Comparison of ENCODE assay signal across 21 cellular contexts in genomic region chr6:32167154-32167760, GRCh38. TPM values are rescaled to one million over a fixed set of nuclear protein-coding genes. Genes with fewer than 3 reads are reported as not detected.
DNase-seq lines count a peak whose midpoint lies in the region; ATAC-seq, FAIRE-seq and TF ChIP-seq lines count a peak whose summit lies in the region.
"Had no signal": no experiment of that assay in that cellular context is flagged by ENCODE, and none has a peak within 500 bp of the region (broad histone marks: within the 10 kb centered on the region; RNA-seq: fewer than 3 reads in every experiment).

No MANE protein-coding gene starts in this region.

- no peak overlapping the region for H3K4me3 Mint-ChIP-seq in stimulated activated effector memory CD8-positive, alpha-beta T cell treated with anti-CD3 and anti-CD28 coated beads, Interleukin-12 subunit alpha, Interleukin-12 subunit beta, amount 100 ng/mL, for 72 hours
- H3K4me3 Mint-ChIP-seq in activated CD4-positive, alpha-beta memory T cell treated with anti-CD3 and anti-CD28 coated beads for 36 hours: no peak overlapping the region
- H3K4me3 Mint-ChIP-seq: activated B cell treated with CpG ODN at 0.5 μM for 24 hours; activated naive CD8-positive, alpha-beta T cell treated with anti-CD3 and anti-CD28 coated beads, Interleukin-2, amount 10 ng/mL, durations not matched to agents 7 days and 5 days; CD4-positive, alpha-beta T cell; central memory CD8-positive, alpha-beta T cell; memory B cell had no signal

- in situ Hi-C loops in KBM-7 (cut with MboI; ENCODE audit: low pct_unique_long_range_greater_than_20kb, low sequenced_read_pairs): no loop called here

- H3K27ac ChIP-seq in kidney (ENCODE audit: low read depth in 2 of 2, low read length in 2 of 2): no peak overlapping the region
- H3K27ac ChIP-seq: PC-9 had no signal

- peaks cover 34% of the 10 kb centered on the region for H3K4me1 Mint-ChIP-seq in stimulated activated effector memory CD8-positive, alpha-beta T cell treated with anti-CD3 and anti-CD28 coated beads, Interleukin-12 subunit alpha, Interleukin-12 subunit beta, amount 100 ng/mL, for 72 hours
- no peaks in the 10 kb centered on the region for H3K4me1 Mint-ChIP-seq in activated CD4-positive, alpha-beta memory T cell treated with anti-CD3 and anti-CD28 coated beads for 36 hours (ENCODE audit: low read depth)
- H3K4me1 Mint-ChIP-seq: activated naive CD8-positive, alpha-beta T cell treated with anti-CD3 and anti-CD28 coated beads, Interleukin-2, amount 10 ng/mL, durations not matched to agents 7 days and 5 days had no signal

- peaks cover 12 to 19% of the 10 kb centered on the region in 2 donors for H3K36me3 ChIP-seq in kidney (ENCODE audit: control insufficient read depth in 1 of 2, insufficient read depth in 2 of 2, low read length in 2 of 2)

- H3K27ac Mint-ChIP-seq in stimulated activated effector memory CD8-positive, alpha-beta T cell treated with anti-CD3 and anti-CD28 coated beads, Interleukin-12 subunit alpha, Interleukin-12 subunit beta, amount 100 ng/mL, for 72 hours: peak overlapping the region; percentile 78
- no peak overlapping the region for H3K27ac Mint-ChIP-seq in activated CD4-positive, alpha-beta memory T cell treated with anti-CD3 and anti-CD28 coated beads for 36 hours
- H3K27ac Mint-ChIP-seq: activated B cell treated with CpG ODN at 0.5 μM for 24 hours; activated naive CD8-positive, alpha-beta T cell treated with anti-CD3 and anti-CD28 coated beads, Interleukin-2, amount 10 ng/mL, durations not matched to agents 7 days and 5 days; CD4-positive, alpha-beta T cell; memory B cell had no signal

- intact Hi-C loops in kidney (cut with DNase I): no loop called here
- intact Hi-C loops in activated CD4-positive, alpha-beta memory T cell treated with anti-CD3 and anti-CD28 coated beads for 36 hours (cut with micrococcal nuclease): no loop called here

- H3K27me3 Mint-ChIP-seq in activated CD4-positive, alpha-beta memory T cell treated with anti-CD3 and anti-CD28 coated beads for 36 hours: no peaks in the 10 kb centered on the region
- H3K27me3 Mint-ChIP-seq: activated B cell treated with CpG ODN at 0.5 μM for 24 hours; activated naive CD8-positive, alpha-beta T cell treated with anti-CD3 and anti-CD28 coated beads, Interleukin-2, amount 10 ng/mL, durations not matched to agents 7 days and 5 days; CD4-positive, alpha-beta T cell; central memory CD8-positive, alpha-beta T cell; memory B cell had no signal

- H3K9me3 ChIP-seq in kidney (ENCODE audit: control insufficient read depth in 1 of 2, low read length in 2 of 2): no peaks in the 10 kb centered on the region

- no peak for TF ChIP-seq CTCF in kidney (IDR thresholded peaks at IDR 0.05; ENCODE audit: borderline replicate concordance, extremely low read depth, insufficient read depth)

- peaks cover 61% of the 10 kb centered on the region for H3K36me3 Mint-ChIP-seq in stimulated activated effector memory CD8-positive, alpha-beta T cell treated with anti-CD3 and anti-CD28 coated beads, Interleukin-12 subunit alpha, Interleukin-12 subunit beta, amount 100 ng/mL, for 72 hours
- peaks cover 23% of the 10 kb centered on the region for H3K36me3 Mint-ChIP-seq in activated CD4-positive, alpha-beta memory T cell treated with anti-CD3 and anti-CD28 coated beads for 36 hours

- FAIRE-seq in kidney (lab: Jason Lieb, UNC): no peak

- no peak overlapping the region for H3K4me3 ChIP-seq in kidney (ENCODE audit: low read length in 2 of 2)
- H3K4me3 ChIP-seq: PC-9, skin epidermis had no signal

- no peak for ATAC-seq in stimulated activated effector memory CD8-positive, alpha-beta T cell treated with anti-CD3 and anti-CD28 coated beads, Interleukin-12 subunit alpha, Interleukin-12 subunit beta, amount 100 ng/mL, for 72 hours
- ATAC-seq in GM18517 (IDR thresholded peaks at IDR 0.05; ENCODE audit: unreplicated experiment): no peak

- no peaks in the 10 kb centered on the region for H3K9me3 Mint-ChIP-seq in stimulated activated effector memory CD8-positive, alpha-beta T cell treated with anti-CD3 and anti-CD28 coated beads, Interleukin-12 subunit alpha, Interleukin-12 subunit beta, amount 100 ng/mL, for 72 hours
- no peaks in the 10 kb centered on the region for H3K9me3 Mint-ChIP-seq in activated CD4-positive, alpha-beta memory T cell treated with anti-CD3 and anti-CD28 coated beads for 36 hours
- H3K9me3 Mint-ChIP-seq: activated B cell treated with CpG ODN at 0.5 μM for 24 hours; activated naive CD8-positive, alpha-beta T cell treated with anti-CD3 and anti-CD28 coated beads, Interleukin-2, amount 10 ng/mL, durations not matched to agents 7 days and 5 days; CD4-positive, alpha-beta T cell; central memory CD8-positive, alpha-beta T cell; memory B cell had no signal

- no peaks in the 10 kb centered on the region for H3K4me1 ChIP-seq in kidney (ENCODE audit: control insufficient read depth in 1 of 2, insufficient read depth in 1 of 2, low read depth in 1 of 2, low read length in 2 of 2)

- DNase-seq in NCI-H1417 (lab: John Stamatoyannopoulos, UW) (peak; percentile 4 to 58 (median 24)), NCI-H1417 treated with DMSO at 0.1 percent for 48 hours (lab: John Stamatoyannopoulos, UW) (no peak), NCI-H69 (lab: John Stamatoyannopoulos, UW) (peak; percentile 14), kidney (peak; percentile 70), KBM-7 (no peak)
- DNase-seq in stimulated activated effector memory CD8-positive, alpha-beta T cell treated with anti-CD3 and anti-CD28 coated beads, Interleukin-12 subunit alpha, Interleukin-12 subunit beta, amount 100 ng/mL, for 72 hours (ENCODE audit: low spot score in 2 of 2): no peak
- DNase-seq in activated CD4-positive, alpha-beta memory T cell treated with anti-CD3 and anti-CD28 coated beads for 36 hours: no peak
- DNase-seq: 8988T; activated B cell treated with CpG ODN at 0.5 μM for 24 hours; activated CD8-positive, alpha-beta memory T cell treated with anti-CD3 and anti-CD28 coated beads, Interleukin-2, amount 50 U/mL, for 4 hours; activated naive CD8-positive, alpha-beta T cell treated with anti-CD3 and anti-CD28 coated beads, Interleukin-2, amount 10 ng/mL, durations not matched to agents 7 days and 5 days; foreskin melanocyte; NCI-H2029 treated with DMSO at 0.1 percent for 48 hours; NCI-H526 treated with DMSO at 0.1 percent for 48 hours; occipital lobe; PC-9 had no signal

- CTCF ChIA-PET in activated CD4-positive, alpha-beta memory T cell treated with anti-CD3 and anti-CD28 coated beads for 36 hours (lab: Charles Lee): no interaction called here

- H3K9ac ChIP-seq in kidney (ENCODE audit: low read length in 2 of 2): no peak overlapping the region

- POLR2A ChIA-PET in activated CD4-positive, alpha-beta memory T cell treated with anti-CD3 and anti-CD28 coated beads for 36 hours (lab: Charles Lee): no interaction called here

RNA-seq across cellular contexts. Expression of gene EGFL8, which starts 2.9 kb away (rescaled TPM):
- 18.3 TPM for total RNA-seq in kidney
- 15.0 TPM for polyA plus RNA-seq in kidney (ENCODE audit: insufficient read depth, low read depth, low replicate concordance)
- total RNA-seq in activated CD4-positive, alpha-beta memory T cell treated with anti-CD3 and anti-CD28 coated beads for 36 hours: 1 to 10 TPM; 6.5 to 7.1 TPM

RNA-seq across cellular contexts. Expression of gene AGPAT1, which starts 8.6 kb away (rescaled TPM):
- total RNA-seq in kidney: 58.9 TPM
- 87.1 TPM for polyA plus RNA-seq in kidney (ENCODE audit: insufficient read depth, low read depth, low replicate concordance)
- 10 to 100 TPM; 34.0 to 34.8 TPM for total RNA-seq in activated CD4-positive, alpha-beta memory T cell treated with anti-CD3 and anti-CD28 coated beads for 36 hours

RNA-seq across cellular contexts. Expression of gene RNF5, which starts 10.9 kb away (rescaled TPM):
- total RNA-seq in kidney: 74.1 TPM
- 208 TPM for polyA plus RNA-seq in kidney (ENCODE audit: insufficient read depth, low read depth, low replicate concordance)
- total RNA-seq in activated CD4-positive, alpha-beta memory T cell treated with anti-CD3 and anti-CD28 coated beads for 36 hours: 10 to 100 TPM; 60.8 to 63.8 TPM

RNA-seq across cellular contexts. Expression of gene PPT2, which starts 13.3 kb away (rescaled TPM):
- 23.0 TPM for total RNA-seq in kidney
- 20.3 TPM for polyA plus RNA-seq in kidney (ENCODE audit: insufficient read depth, low read depth, low replicate concordance)
- total RNA-seq in activated CD4-positive, alpha-beta memory T cell treated with anti-CD3 and anti-CD28 coated beads for 36 hours: 1 to 10 TPM; 9.5 to 9.9 TPM

RNA-seq across cellular contexts. Expression of gene PRRT1, which starts 15.5 kb away (rescaled TPM):
- 2.4 TPM for total RNA-seq in kidney
- 4.0 TPM for polyA plus RNA-seq in kidney (ENCODE audit: insufficient read depth, low read depth, low replicate concordance)
- total RNA-seq in activated CD4-positive, alpha-beta memory T cell treated with anti-CD3 and anti-CD28 coated beads for 36 hours: under 1 TPM; 0.33 to 0.36 TPM
- total RNA-seq: activated B cell treated with CpG ODN at 0.5 μM for 24 hours had no signal

Comparison
In these comparisons a context has a peak if more than half of its experiments do, and no peak if none do; other contexts are left out.
1. DNase-seq: peak in NCI-H1417 (3 of 3), NCI-H69 (single experiment) and kidney (single experiment); none in NCI-H1417 treated with DMSO at 0.1 percent for 48 hours (single experiment), stimulated activated effector memory CD8-positive, alpha-beta T cell treated with anti-CD3 and anti-CD28 coated beads, Interleukin-12 subunit alpha, Interleukin-12 subunit beta, amount 100 ng/mL, for 72 hours (0 of 2), KBM-7 (single experiment) and activated CD4-positive, alpha-beta memory T cell treated with anti-CD3 and anti-CD28 coated beads for 36 hours (single experiment).